ENCODE assay signal across 10 cellular contexts in genomic region chr2:149598014-149598395, GRCh38. TPM values are rescaled to one million over a fixed set of nuclear protein-coding genes. Genes with fewer than 3 reads are reported as not detected.
DNase-seq lines count a peak whose midpoint lies in the region; ATAC-seq, FAIRE-seq and TF ChIP-seq lines count a peak whose summit lies in the region.
"Had no signal": no experiment of that assay in that cellular context is flagged by ENCODE, and none has a peak within 500 bp of the region (broad histone marks: within the 10 kb centered on the region; RNA-seq: fewer than 3 reads in every experiment).

No MANE protein-coding gene starts in this region.

- H3K4me1 ChIP-seq in HepG2 (ENCODE audit: insufficient read depth, low read length): no peaks in the 10 kb centered on the region

- H3K9ac ChIP-seq in HepG2 (ENCODE audit: insufficient read depth, low read depth, low read length): no peak overlapping the region

- peak overlapping the region; percentile 14 for H3K4me3 Mint-ChIP-seq in activated CD8-positive, alpha-beta T cell treated with anti-CD3 and anti-CD28 coated beads for 36 hours

- H3K4me1 Mint-ChIP-seq in activated CD8-positive, alpha-beta T cell treated with anti-CD3 and anti-CD28 coated beads for 36 hours (ENCODE audit: low read depth): peaks cover 22% of the 10 kb centered on the region

- no peaks in the 10 kb centered on the region for H4K20me1 ChIP-seq in HepG2 (ENCODE audit: insufficient read depth, low read length)

- H3K27ac ChIP-seq in HepG2 (ENCODE audit: extremely low read length, insufficient read depth, low read length): no peak overlapping the region

- TF ChIP-seq POLR2A in HepG2 (IDR thresholded peaks at IDR 0.05; ENCODE audit: insufficient read depth in 1 of 2, low read depth in 2 of 2, low read length in 2 of 2): no peak

- intact Hi-C loops in activated CD8-positive, alpha-beta T cell treated with anti-CD3 and anti-CD28 coated beads for 36 hours (cut with micrococcal nuclease): loop anchor here (5.0 to 10.0 kb wide), 3 partner anchors 889 to 1667 kb away; partner anchors contain the start of genes RBM43 and RND3
- intact Hi-C loops in HepG2 (cut with micrococcal nuclease; ENCODE audit: unreplicated experiment): loop anchor here (10.0 kb wide), 1 partner anchor 397 kb away; no protein-coding TSS in a partner anchor

- no TSS peak for BruUV-seq in HepG2 (replicated peaks; lab: Mats Ljungman, UMichigan)

- peak overlapping the region; percentile 39 for H3K4me3 ChIP-seq in AG10803 (ENCODE audit: low read length)
- H3K4me3 ChIP-seq in HepG2 (replicated peaks in 1 of 3; ENCODE audit: insufficient read depth in 1 of 3, low read depth in 2 of 3, low read length in 3 of 3): no peak overlapping the region
- H3K4me3 ChIP-seq: MG63 had no signal

- no peak overlapping the region for H2AFZ ChIP-seq in HepG2 (ENCODE audit: low read length)

- in situ Hi-C loops in HepG2 (cut with HindIII; ENCODE audit: extremely low pct_ligation_motif_present, low pct_unique_long_range_greater_than_20kb): loop anchor here (5.0 to 10.0 kb wide), 4 partner anchors 889 to 1637 kb away; partner anchors contain the start of gene RND3

- no peak for TF ChIP-seq EP300 in HepG2 (IDR thresholded peaks at IDR 0.05; ENCODE audit: low read depth in 2 of 2, low read length in 2 of 2)
- TF ChIP-seq EP300 in HepG2 (CRISPR knock-in tag; IDR thresholded peaks at IDR 0.05; ENCODE audit: borderline replicate concordance): no peak

- no peaks in the 10 kb centered on the region for H3K36me3 Mint-ChIP-seq in activated CD8-positive, alpha-beta T cell treated with anti-CD3 and anti-CD28 coated beads for 36 hours (ENCODE audit: low read depth)

- H3K27me3 Mint-ChIP-seq in activated CD8-positive, alpha-beta T cell treated with anti-CD3 and anti-CD28 coated beads for 36 hours: peaks cover 7% of the 10 kb centered on the region

- H3K27ac Mint-ChIP-seq in activated CD8-positive, alpha-beta T cell treated with anti-CD3 and anti-CD28 coated beads for 36 hours: peak overlapping the region; percentile 44
- H3K27ac Mint-ChIP-seq: activated T-helper 2 cell treated with anti-CD3 and anti-CD28 coated beads, Interferon-gamma antibody, Interleukin-2, Interleukin-4, amounts not matched to agents 10 μg/mL and 5 μg/mL and 100 μg/mL, durations not matched to agents 14 hours and 24 hours and 36 hours had no signal

- no peak for ATAC-seq in activated CD8-positive, alpha-beta T cell treated with anti-CD3 and anti-CD28 coated beads for 36 hours
- ATAC-seq in HepG2: peak; percentile 47
- no peak for ATAC-seq in GM19395 (IDR thresholded peaks at IDR 0.05; ENCODE audit: unreplicated experiment)
- ATAC-seq in GM21360 (IDR thresholded peaks at IDR 0.05; ENCODE audit: unreplicated experiment): no peak
- no peak for ATAC-seq in GM21515 (IDR thresholded peaks at IDR 0.05; ENCODE audit: unreplicated experiment)

- H3K79me2 ChIP-seq in HepG2 (ENCODE audit: insufficient read depth, low read length): no peaks in the 10 kb centered on the region

- no peaks in the 10 kb centered on the region for H3K27me3 ChIP-seq in HepG2 (ENCODE audit: control insufficient read depth in 1 of 2, insufficient read depth in 2 of 2, low read length in 2 of 2)
- H3K27me3 ChIP-seq: MG63 had no signal

- TF ChIP-seq CTCF in AG10803 (conservative IDR thresholded peaks at IDR 0.05; ENCODE audit: low read length) (no peak), HepG2 (CRISPR knock-in tag; IDR thresholded peaks at IDR 0.05) (no peak)
- TF ChIP-seq CTCF in activated CD8-positive, alpha-beta T cell treated with anti-CD3 and anti-CD28 coated beads for 36 hours (IDR thresholded peaks at IDR 0.05): no peak

- POLR2A ChIA-PET in activated CD8-positive, alpha-beta T cell treated with anti-CD3 and anti-CD28 coated beads for 36 hours (lab: Charles Lee): no interaction called here
- POLR2A ChIA-PET in HepG2 (lab: Yijun Ruan, JAX): no interaction called here

- DNase-seq in AG10803 (ENCODE audit: low read depth) (peak; percentile 17), H4 (ENCODE audit: low spot score) (peak; percentile 20), HepG2 (ENCODE audit: low spot score) (no peak), NCI-H128 (lab: John Stamatoyannopoulos, UW; ENCODE audit: unreplicated experiment) (no peak)
- DNase-seq in activated CD8-positive, alpha-beta T cell treated with anti-CD3 and anti-CD28 coated beads for 36 hours: no peak

- H3K4me2 ChIP-seq in HepG2 (ENCODE audit: low read depth, low read length): no peak overlapping the region

- FAIRE-seq in HepG2 (lab: Jason Lieb, UNC): no peak

- WGBS in HepG2 (ENCODE audit: low lambda C conversion rate): 80% methylated on average over 8 of the region's 9 CpGs

- TF ChIP-seq RAD21 in HepG2 (CRISPR knock-in tag; IDR thresholded peaks at IDR 0.05): no peak

- CTCF ChIA-PET in activated CD8-positive, alpha-beta T cell treated with anti-CD3 and anti-CD28 coated beads for 36 hours (lab: Charles Lee): interaction anchor here (0.9 to 4.9 kb wide), 6 partner anchors 9 to 1642 kb away, joined by 3 to 22 read pairs (median 4); partner anchors contain the start of gene MMADHC
- CTCF ChIA-PET in HepG2 (lab: Yijun Ruan, JAX; ENCODE audit: low intra/inter-chr PET ratio, low total read pairs): interaction anchor here (1.1 to 2.1 kb wide), 4 partner anchors 117 to 1454 kb away, joined by 4 to 19 read pairs (median 7); partner anchors contain the start of gene RND3

- no peaks in the 10 kb centered on the region for H3K9me3 Mint-ChIP-seq in activated CD8-positive, alpha-beta T cell treated with anti-CD3 and anti-CD28 coated beads for 36 hours
- H3K9me3 Mint-ChIP-seq: activated T-helper 2 cell treated with anti-CD3 and anti-CD28 coated beads, Interferon-gamma antibody, Interleukin-2, Interleukin-4, amounts not matched to agents 10 μg/mL and 5 μg/mL and 100 μg/mL, durations not matched to agents 14 hours and 24 hours and 36 hours had no signal

- 0 out of 2 replicates have a peak, but pooled peaks cover 3% of the 10 kb centered on the region for H3K9me3 ChIP-seq in HepG2 (ENCODE audit: low read length)

- peaks cover 0 to 13% of the 10 kb centered on the region in 2 experiments; a peak in 3 of 5 replicates for H3K36me3 ChIP-seq in HepG2 (replicated peaks in 1 of 2; ENCODE audit: control insufficient read depth in 1 of 2, insufficient read depth in 2 of 2, low read length in 2 of 2)

TF ChIP-seq in HepG2, 621 proteins besides CTCF, POLR2A, EP300 and RAD21 (continues in another document):
- TF ChIP-seq ZFP1 (CRISPR knock-in tag; IDR thresholded peaks at IDR 0.05): no peak
- TF ChIP-seq ZNF225 (CRISPR knock-in tag; IDR thresholded peaks at IDR 0.05): no peak
- no peak for TF ChIP-seq ZNF792 (CRISPR knock-in tag; IDR thresholded peaks at IDR 0.05)
- TF ChIP-seq HBP1 (CRISPR knock-in tag; IDR thresholded peaks at IDR 0.05; ENCODE audit: low read depth): no peak
- no peak for TF ChIP-seq ZIK1 (CRISPR knock-in tag; IDR thresholded peaks at IDR 0.05; ENCODE audit: borderline replicate concordance, low read depth)
- TF ChIP-seq ZNF274 (CRISPR knock-in tag; IDR thresholded peaks at IDR 0.05): no peak
- no peak for TF ChIP-seq TCF7L2 (IDR thresholded peaks at IDR 0.05; ENCODE audit: low read depth, low read length)

RNA-seq across cellular contexts. Expression of gene MMADHC, which starts 10.4 kb away (rescaled TPM):
- total RNA-seq in H4 (2014; rRNA removed; shearing (Covaris generic)): 258 and 263 TPM in 2 replicates
- 100 to 1,000 TPM; 130 to 132 TPM for total RNA-seq in activated CD8-positive, alpha-beta T cell treated with anti-CD3 and anti-CD28 coated beads for 36 hours
- total RNA-seq in HepG2 (2016; rRNA removed; fragmentation: Illumina TruSeq; extraction: Trizol): 210 and 304 TPM in 2 replicates
- total RNA-seq in HepG2 (2016; cell fraction: cytosol; rRNA removed; fragmentation: Illumina TruSeq; extraction: Trizol; ENCODE audit: low read depth): 60.5 and 63.1 TPM in 2 replicates
- total RNA-seq in HepG2 (2016; cell fraction: insoluble cytoplasmic fraction; rRNA removed; fragmentation: Illumina TruSeq; extraction: Trizol): 211 and 325 TPM in 2 replicates
- 113 and 123 TPM in 2 replicates for total RNA-seq in HepG2 (2016; cell fraction: membrane; rRNA removed; fragmentation: Illumina TruSeq; extraction: Trizol)
- 92.8 and 108 TPM in 2 replicates for total RNA-seq in HepG2 (2016; cell fraction: nucleus; rRNA removed; fragmentation: Illumina TruSeq; extraction: Trizol)
- polyA plus RNA-seq in HepG2 (2011; rRNA removed): 60.5 and 90.2 TPM in 2 replicates
- polyA plus RNA-seq in HepG2 (2011; cell fraction: cytosol; rRNA removed): 45.8 and 60.2 TPM in 2 replicates
- polyA plus RNA-seq in HepG2 (2011; cell fraction: nucleus; rRNA removed): 17.7 and 21.2 TPM in 2 replicates
- 129 and 162 TPM in 2 replicates for polyA plus RNA-seq in HepG2 (2012)
- 46.3 and 52.4 TPM in 2 replicates for polyA plus RNA-seq in HepG2 (2016; cell fraction: cytosol; fragmentation: Illumina TruSeq; extraction: Trizol; ENCODE audit: low read depth)
- 217 and 252 TPM in 2 replicates for polyA plus RNA-seq in HepG2 (2016; cell fraction: insoluble cytoplasmic fraction; fragmentation: Illumina TruSeq; extraction: Trizol; ENCODE audit: low read depth)
- 79.1 and 79.5 TPM in 2 replicates for polyA plus RNA-seq in HepG2 (2016; cell fraction: membrane; fragmentation: Illumina TruSeq; extraction: Trizol; ENCODE audit: low read depth)
- polyA plus RNA-seq in HepG2 (2016; cell fraction: nucleus; fragmentation: Illumina TruSeq; extraction: Trizol; ENCODE audit: insufficient read depth, low read depth): 79.8 and 83.2 TPM in 2 replicates
- 56.9 and 58.5 TPM in 2 replicates for polyA minus RNA-seq in HepG2 (2011; rRNA and poly(A)+ RNA removed; ENCODE audit: low replicate concordance)
- 65.8 and 69.6 TPM in 2 replicates for polyA minus RNA-seq in HepG2 (2011; cell fraction: cytosol; rRNA and poly(A)+ RNA removed)
- polyA minus RNA-seq in HepG2 (2011; cell fraction: nucleus; rRNA and poly(A)+ RNA removed): 83.3 and 106 TPM in 2 replicates

Comparison
In these comparisons a context has a peak if more than half of its experiments do, and no peak if none do; other contexts are left out.
1. DNase-seq: peak in AG10803 (single experiment) and H4 (single experiment); none in activated CD8-positive, alpha-beta T cell treated with anti-CD3 and anti-CD28 coated beads for 36 hours (single experiment), HepG2 (single experiment) and NCI-H128 (single experiment).